19 cellular contexts compared by ENCODE assay signal in the genomic region with DNA sequence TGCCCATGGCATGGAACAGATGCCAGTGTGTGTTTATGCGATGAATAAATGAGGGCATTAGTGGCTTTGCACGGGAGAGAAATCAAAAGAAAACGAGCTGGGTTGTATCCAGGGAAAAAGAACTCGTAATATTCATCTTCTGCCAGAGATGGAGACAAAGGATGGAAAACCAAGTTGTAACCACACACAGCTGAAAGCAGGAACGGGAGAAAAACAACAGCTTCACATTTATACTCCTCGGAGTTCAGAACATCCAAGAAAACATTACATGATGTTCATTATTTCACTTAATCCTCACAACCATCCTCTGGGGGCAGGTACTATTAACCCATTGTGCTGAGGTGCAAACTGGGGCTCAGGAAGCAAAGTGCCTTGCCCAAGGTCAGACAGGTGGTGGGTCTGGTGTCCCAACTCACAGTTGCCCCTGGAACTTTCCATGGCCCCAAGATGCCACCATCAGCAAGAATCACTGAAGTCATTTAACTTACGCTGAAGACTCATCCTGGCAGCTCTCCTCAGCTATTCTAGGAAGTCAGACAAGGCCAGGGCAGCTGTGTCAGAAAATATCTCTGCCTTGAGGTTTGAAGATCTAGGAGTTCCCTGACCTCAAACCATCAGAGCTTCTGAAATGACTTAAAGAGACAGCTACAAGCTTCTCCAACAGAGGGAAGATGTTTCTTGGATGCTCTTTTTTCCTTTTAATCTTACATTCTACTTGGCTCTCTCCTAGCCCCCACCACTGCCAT.
DNase-seq lines count a peak whose midpoint lies in the region; ATAC-seq, FAIRE-seq and TF ChIP-seq lines count a peak whose summit lies in the region.
"Had no signal": no experiment of that assay in that cellular context is flagged by ENCODE, and none has a peak within 500 bp of the region (broad histone marks: within the 10 kb centered on the region; RNA-seq: fewer than 3 reads in every experiment).

No MANE protein-coding gene starts in this region.

- no peak overlapping the region for H3K27ac ChIP-seq in GM12878 (ENCODE audit: control insufficient read depth, insufficient read depth)
- H3K27ac ChIP-seq: 22Rv1, BLaER1 had no signal

- no peak for FAIRE-seq in GM12878 (lab: Jason Lieb, UNC)
- FAIRE-seq: HepG2 had no signal

- no peak overlapping the region for H3K9ac ChIP-seq in GM12878 (ENCODE audit: control insufficient read depth, insufficient read depth, low read length)
- H3K9ac ChIP-seq: BLaER1 had no signal

- H3K9me3 ChIP-seq in GM12878 (replicated peaks; ENCODE audit: control insufficient read depth, insufficient read depth, low read length): no peaks in the 10 kb centered on the region; the same call in 2 of the 3 replicates

- no peak overlapping the region for H3K4me2 ChIP-seq in GM12878 (ENCODE audit: control insufficient read depth, insufficient read depth)
- H3K4me2 ChIP-seq: BLaER1 had no signal

- no peak for TF ChIP-seq POLR2A in GM12878 (IDR thresholded peaks at IDR 0.05; ENCODE audit: low read depth, low read length)

- no peak overlapping the region for H3K27ac Mint-ChIP-seq in type B pancreatic cell
- H3K27ac Mint-ChIP-seq in activated CD4-positive, alpha-beta memory T cell treated with anti-CD3 and anti-CD28 coated beads, Interleukin-2, amount 10 ng/mL, durations not matched to agents 7 days and 5 days: no peak overlapping the region
- H3K27ac Mint-ChIP-seq: CD8-positive, alpha-beta memory T cell had no signal

- no peaks in the 10 kb centered on the region for H3K9me3 Mint-ChIP-seq in type B pancreatic cell
- peaks cover 4% of the 10 kb centered on the region for H3K9me3 Mint-ChIP-seq in activated CD4-positive, alpha-beta memory T cell treated with anti-CD3 and anti-CD28 coated beads, Interleukin-2, amount 10 ng/mL, durations not matched to agents 7 days and 5 days

- CTCF ChIA-PET in GM12878 (lab: Yijun Ruan, JAX): no interaction called here
- CTCF ChIA-PET in activated CD4-positive, alpha-beta memory T cell treated with anti-CD3 and anti-CD28 coated beads, Interleukin-2, amount 10 ng/mL, durations not matched to agents 7 days and 5 days (lab: Charles Lee): no interaction called here

- no peaks in the 10 kb centered on the region for H4K20me1 ChIP-seq in GM12878 (ENCODE audit: control insufficient read depth, insufficient read depth)
- H4K20me1 ChIP-seq: BLaER1 had no signal

- TF ChIP-seq EP300 in GM12878 (IDR thresholded peaks at IDR 0.05; ENCODE audit: borderline replicate concordance in 1 of 2, control insufficient read depth in 1 of 2, low read depth in 2 of 2, low read length in 2 of 2): no peak

- POLR2A ChIA-PET in GM12878 (lab: Charles Lee): no interaction called here
- POLR2A ChIA-PET in activated CD4-positive, alpha-beta memory T cell treated with anti-CD3 and anti-CD28 coated beads, Interleukin-2, amount 10 ng/mL, durations not matched to agents 7 days and 5 days (lab: Charles Lee): no interaction called here

- no peaks in the 10 kb centered on the region for H3K36me3 Mint-ChIP-seq in type B pancreatic cell
- H3K36me3 Mint-ChIP-seq in activated CD4-positive, alpha-beta memory T cell treated with anti-CD3 and anti-CD28 coated beads, Interleukin-2, amount 10 ng/mL, durations not matched to agents 7 days and 5 days (ENCODE audit: low read depth): no peaks in the 10 kb centered on the region
- H3K36me3 Mint-ChIP-seq: CD8-positive, alpha-beta memory T cell had no signal

- SMC1A ChIA-PET in GM12878 (lab: Charles Lee; ENCODE audit: uncharacterized antibody, unreplicated experiment): interaction anchor here (0.8 kb wide), 1 partner anchor 12 kb away, joined by 4 read pairs; no protein-coding TSS in a partner anchor

- H2AFZ ChIP-seq in GM12878 (ENCODE audit: control insufficient read depth, low read depth, low read length): no peak overlapping the region

- H3K27me3 ChIP-seq in GM12878 (replicated peaks in 1 of 2; ENCODE audit: control insufficient read depth in 2 of 2, insufficient read depth in 2 of 2, low read length in 1 of 2): no peaks in the 10 kb centered on the region
- H3K27me3 ChIP-seq: BLaER1 had no signal

- RAD21 ChIA-PET in GM12878 (lab: Charles Lee; ENCODE audit: unreplicated experiment): no interaction called here

- DNase-seq in Right ventricle myocardium inferior (ENCODE audit: missing footprints) (no peak), left cardiac atrium (no peak), GM12878 (ENCODE audit: low read depth, low spot score) (no peak), myocyte (ENCODE audit: low read depth) (peak; percentile 67), type B pancreatic cell (ENCODE audit: extremely low spot score, unreplicated experiment) (peak; percentile 7), hippocampal formation (lab: John Stamatoyannopoulos, UW) (no peak), COLO668 (lab: John Stamatoyannopoulos, UW; ENCODE audit: unreplicated experiment) (no peak)
- DNase-seq in activated CD4-positive, alpha-beta memory T cell treated with anti-CD3 and anti-CD28 coated beads, Interleukin-2, amount 10 ng/mL, durations not matched to agents 7 days and 5 days: no peak
- DNase-seq: CD8-positive, alpha-beta memory T cell; HCEC 1CT; Kasumi-1; NCI-H187 treated with DMSO at 0.1 percent for 48 hours; NCI-H2171; NCI-H446 treated with DMSO at 0.1 percent for 48 hours; NCI-H748 treated with DMSO at 0.1 percent for 48 hours; SHP77 treated with DMSO at 0.1 percent for 48 hours had no signal

- BruUV-seq in GM12878 (replicated peaks; lab: Mats Ljungman, UMichigan): no TSS peak

- no peak for TF ChIP-seq CTCF in GM12878 (IDR thresholded peaks at IDR 0.05 in 2 of 3, conservative IDR thresholded peaks at IDR 0.05 in 1 of 3; ENCODE audit: control insufficient read depth in 2 of 3, extremely low read depth in 1 of 3, insufficient read depth in 1 of 3, low read depth in 3 of 3, low read length in 3 of 3)
- TF ChIP-seq CTCF in type B pancreatic cell (conservative IDR thresholded peaks at IDR 0.05): no peak

- in situ Hi-C loops in GM12878 (cut with MboI): no loop called here

- no peak for TF ChIP-seq RAD21 in GM12878 (IDR thresholded peaks at IDR 0.05; ENCODE audit: insufficient read depth, low read depth, low read length)

- H3K36me3 ChIP-seq in GM12878 (ENCODE audit: control insufficient read depth in 2 of 2, insufficient read depth in 2 of 2, low read length in 1 of 2): no peaks in the 10 kb centered on the region
- H3K36me3 ChIP-seq: BLaER1 had no signal

- H3K27me3 Mint-ChIP-seq in type B pancreatic cell: peaks cover 26% of the 10 kb centered on the region
- no peaks in the 10 kb centered on the region for H3K27me3 Mint-ChIP-seq in activated CD4-positive, alpha-beta memory T cell treated with anti-CD3 and anti-CD28 coated beads, Interleukin-2, amount 10 ng/mL, durations not matched to agents 7 days and 5 days
- H3K27me3 Mint-ChIP-seq: CD8-positive, alpha-beta memory T cell had no signal

- whole genome bisulfite sequencing in GM12878 (ENCODE audit: insufficient coverage, insufficient replicate concordance, low lambda C conversion rate, missing lambda C conversion rate): 34% methylated on average over 7 of the region's 7 CpGs

- H3K4me3 Mint-ChIP-seq in type B pancreatic cell: no peak overlapping the region
- no peak overlapping the region for H3K4me3 Mint-ChIP-seq in activated CD4-positive, alpha-beta memory T cell treated with anti-CD3 and anti-CD28 coated beads, Interleukin-2, amount 10 ng/mL, durations not matched to agents 7 days and 5 days
- H3K4me3 Mint-ChIP-seq: CD8-positive, alpha-beta memory T cell had no signal

- intact Hi-C loops in Right ventricle myocardium inferior (cut with DNase I) (no loop called here), left cardiac atrium (cut with DNase I) (no loop called here), GM12878 (cut with micrococcal nuclease; ENCODE audit: unreplicated experiment) (no loop called here)

- ATAC-seq in Right ventricle myocardium inferior (peak; percentile 31), left cardiac atrium (no peak), GM12878 (no peak)
- ATAC-seq: HepG2 had no signal

- peaks cover 21% of the 10 kb centered on the region for H3K4me1 ChIP-seq in GM12878 (ENCODE audit: control insufficient read depth, insufficient read depth, low read length)
- H3K4me1 ChIP-seq: BLaER1 had no signal

- no peak overlapping the region for H3K4me3 ChIP-seq in GM12878
- H3K4me3 ChIP-seq: BLaER1 had no signal

- no peaks in the 10 kb centered on the region for H3K79me2 ChIP-seq in GM12878 (ENCODE audit: control insufficient read depth, insufficient read depth, low read length)

- H3K4me1 Mint-ChIP-seq in type B pancreatic cell (ENCODE audit: unreplicated experiment): peaks cover 1% of the 10 kb centered on the region
- no peaks in the 10 kb centered on the region for H3K4me1 Mint-ChIP-seq in activated CD4-positive, alpha-beta memory T cell treated with anti-CD3 and anti-CD28 coated beads, Interleukin-2, amount 10 ng/mL, durations not matched to agents 7 days and 5 days
- H3K4me1 Mint-ChIP-seq: CD8-positive, alpha-beta memory T cell had no signal

TF ChIP-seq in GM12878, 131 proteins besides CTCF, POLR2A, EP300 and RAD21:
- TF ChIP-seq MEF2A (IDR thresholded peaks at IDR 0.05; ENCODE audit: insufficient read depth, low read depth, low read length) (0 out of 2 replicates have a peak, but pooled peaks have one; percentile 25), KAT2A (conservative IDR thresholded peaks at IDR 0.05; ENCODE audit: control insufficient read depth, low read depth, low read length) (no peak), IRF4 (IDR thresholded peaks at IDR 0.05; ENCODE audit: low read depth, low read length) (peak; percentile 33; the same call in 1 of the 2 replicates), RUNX3 (IDR thresholded peaks at IDR 0.05; ENCODE audit: low read length) (peak; percentile 76), BCL11A (IDR thresholded peaks at IDR 0.05; ENCODE audit: low read depth, low read length) (no peak)
- TF ChIP-seq, protein P1, sequence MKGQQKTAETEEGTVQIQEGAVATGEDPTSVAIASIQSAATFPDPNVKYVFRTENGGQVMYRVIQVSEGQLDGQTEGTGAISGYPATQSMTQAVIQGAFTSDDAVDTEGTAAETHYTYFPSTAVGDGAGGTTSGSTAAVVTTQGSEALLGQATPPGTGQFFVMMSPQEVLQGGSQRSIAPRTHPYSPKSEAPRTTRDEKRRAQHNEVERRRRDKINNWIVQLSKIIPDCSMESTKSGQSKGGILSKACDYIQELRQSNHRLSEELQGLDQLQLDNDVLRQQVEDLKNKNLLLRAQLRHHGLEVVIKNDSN (IDR thresholded peaks at IDR 0.05; ENCODE audit: borderline replicate concordance, extremely low read length, insufficient read depth, low read depth, low read length): no peak

Comparison
In these comparisons a context has a peak if more than half of its experiments do, and no peak if none do; other contexts are left out.
1. DNase-seq: peak in myocyte (single experiment) and type B pancreatic cell (single experiment); none in Right ventricle myocardium inferior (single experiment), left cardiac atrium (single experiment), GM12878 (single experiment), hippocampal formation (0 of 2), COLO668 (single experiment) and activated CD4-positive, alpha-beta memory T cell treated with anti-CD3 and anti-CD28 coated beads, Interleukin-2, amount 10 ng/mL, durations not matched to agents 7 days and 5 days (single experiment).